7 cellular contexts compared by ENCODE assay signal in genomic region chr6:30213999-30214982, GRCh38.
DNase-seq lines count a peak whose midpoint lies in the region; ATAC-seq and TF ChIP-seq lines count a peak whose summit lies in the region.

No MANE protein-coding gene starts in this region.

- no peak for TF ChIP-seq CTCF in coronary artery (IDR thresholded peaks at IDR 0.05)

- peak overlapping the region; percentile 94 to 95 for H3K27ac ChIP-seq in coronary artery

- ATAC-seq in GM18519 (IDR thresholded peaks at IDR 0.05; ENCODE audit: low FRiP score, unreplicated experiment) (peak; percentile 31), HG02973 (IDR thresholded peaks at IDR 0.05; ENCODE audit: unreplicated experiment) (peak; percentile 48)

- H3K4me3 ChIP-seq in coronary artery: peak overlapping the region; percentile 90

- DNase-seq in NCI-H2227 (lab: John Stamatoyannopoulos, UW; ENCODE audit: unreplicated experiment) (peak; percentile 78), coronary artery (ENCODE audit: low spot score) (peak; percentile 92), left kidney (ENCODE audit: low read depth, low spot score) (peak; percentile 84)
- peak; percentile 79 for DNase-seq in activated CD4-positive, alpha-beta T cell treated with anti-CD3 and anti-CD28 coated beads for 48 hours
- peak; percentile 48 to 62 for DNase-seq in stimulated activated CD4-positive, alpha-beta T cell treated with anti-CD3 and anti-CD28 coated beads, Interleukin-1b, Interleukin-23, amount 100 ng/mL, for 4 hours (ENCODE audit: low read depth in 2 of 2)

Comparison
In these comparisons a context has a peak if more than half of its experiments do, and no peak if none do; other contexts are left out.
1. Peak in every context shown above with its lines: DNase-seq, ATAC-seq, H3K4me3 ChIP-seq and H3K27ac ChIP-seq.